In genomic region chr6:100116409-100117194, GRCh38 we compare ENCODE assay signal across 8 cellular contexts.
A peak's percentile ranks its signal among the peaks of the same experiment; 100 is the strongest.
DNase-seq lines count a peak whose midpoint lies in the region; ATAC-seq lines count a peak whose summit lies in the region.

No MANE protein-coding gene starts in this region.

- peak overlapping the region; percentile 65 for H3K9ac ChIP-seq in mesenchymal stem cell (ENCODE audit: low read length)

- no peak overlapping the region for H3K27ac ChIP-seq in mesenchymal stem cell (ENCODE audit: low read length, poor library complexity, severe bottlenecking)

- no peaks in the 10 kb centered on the region for H3K9me3 ChIP-seq in mesenchymal stem cell (ENCODE audit: control insufficient read depth, low read length)

- no peak overlapping the region for H3K23ac ChIP-seq in mesenchymal stem cell (ENCODE audit: low read length in 2 of 2)

- H2AFZ ChIP-seq in mesenchymal stem cell (ENCODE audit: low read depth, low read length) = no peak overlapping the region

- no peak overlapping the region for H2BK15ac ChIP-seq in mesenchymal stem cell (ENCODE audit: low read depth, poor library complexity, severe bottlenecking)

- H3K27me3 ChIP-seq in mesenchymal stem cell (ENCODE audit: control insufficient read depth in 1 of 2, insufficient read depth in 1 of 2, low read length in 2 of 2) = peaks cover 0 to 11% of the 10 kb centered on the region in 2 experiments

- no peak overlapping the region for H2BK5ac ChIP-seq in mesenchymal stem cell (ENCODE audit: low read depth, low read length, poor library complexity, severe bottlenecking)

- no peak overlapping the region for H3K4me3 ChIP-seq in mesenchymal stem cell (ENCODE audit: insufficient read depth in 1 of 2, low read depth in 1 of 2, low read length in 2 of 2)

- no peak overlapping the region for H3K18ac ChIP-seq in mesenchymal stem cell (ENCODE audit: low read depth in 1 of 2, low read length in 2 of 2)

- no peaks in the 10 kb centered on the region for H3K79me1 ChIP-seq in mesenchymal stem cell (replicated peaks; ENCODE audit: low read length, poor library complexity, severe bottlenecking)

- H3K4ac ChIP-seq in mesenchymal stem cell (ENCODE audit: low read depth in 1 of 2, low read length in 2 of 2) = no peak overlapping the region

- H4K8ac ChIP-seq in mesenchymal stem cell (ENCODE audit: low read length) = no peak overlapping the region

- H3K36me3 ChIP-seq in mesenchymal stem cell (ENCODE audit: control insufficient read depth in 1 of 2, insufficient read depth in 2 of 2, low read depth in 1 of 2, low read length in 2 of 2) = no peaks in the 10 kb centered on the region

- no peak overlapping the region for H3K14ac ChIP-seq in mesenchymal stem cell (ENCODE audit: low read length in 2 of 2)

- H2AK5ac ChIP-seq in mesenchymal stem cell (ENCODE audit: low read length, severe bottlenecking) = no peak overlapping the region

- DNase-seq in activated naive CD4-positive, alpha-beta T cell treated with Interleukin-2 at 50 U/mL for 16 hours = peak; percentile 6
- DNase-seq in activated naive CD4-positive, alpha-beta T cell (lab: John Stamatoyannopoulos, UW) = no peak
- DNase-seq in LoVo (ENCODE audit: low spot score) (peak; percentile 51), RKO (ENCODE audit: low spot score) (peak; percentile 79), dermis microvascular lymphatic vessel endothelial cell (ENCODE audit: low read depth in 2 of 2) (peak; percentile 57 to 77), mesenchymal stem cell (peak; percentile 73), posterior vena cava (ENCODE audit: low spot score) (no peak)

- H2BK12ac ChIP-seq in mesenchymal stem cell (ENCODE audit: low read length in 2 of 2) = no peak overlapping the region

- H4K91ac ChIP-seq in mesenchymal stem cell (ENCODE audit: low read length) = no peak overlapping the region

- peak; percentile 77 for ATAC-seq in GM21529 (IDR thresholded peaks at IDR 0.05; ENCODE audit: unreplicated experiment)

- intact Hi-C loops in posterior vena cava (cut with DNase I) = no loop called here

- 6% methylated on average over 2 of the region's 4 CpGs for WGBS in mesenchymal stem cell

- H3K4me1 ChIP-seq in mesenchymal stem cell (ENCODE audit: control insufficient read depth, insufficient read depth, low read depth, low read length) = no peaks in the 10 kb centered on the region

- H3K4me2 ChIP-seq in mesenchymal stem cell (ENCODE audit: low read length, poor library complexity, severe bottlenecking) = no peak overlapping the region

- no peak overlapping the region for H2BK120ac ChIP-seq in mesenchymal stem cell (ENCODE audit: low read depth, low read length)

Comparison
In these comparisons a context has a peak if more than half of its experiments do, and no peak if none do; other contexts are left out.
1. DNase-seq: peak in activated naive CD4-positive, alpha-beta T cell treated with Interleukin-2 at 50 U/mL for 16 hours (single experiment), LoVo (single experiment), RKO (single experiment), dermis microvascular lymphatic vessel endothelial cell (2 of 2) and mesenchymal stem cell (single experiment); none in activated naive CD4-positive, alpha-beta T cell (0 of 4) and posterior vena cava (single experiment).